1 cellular context compared by ENCODE assay signal in genomic region chr1:115492019-115492595, GRCh38.
TF ChIP-seq lines count a peak whose summit lies in the region.

No MANE protein-coding gene starts in this region.

TF ChIP-seq in GM23338, 12 proteins besides CTCF, POLR2A, EP300 and RAD21:
- no peak for TF ChIP-seq ZNF462 (CRISPR knock-in tag; IDR thresholded peaks at IDR 0.05)
- TF ChIP-seq EZH2 (IDR thresholded peaks at IDR 0.05; ENCODE audit: low read depth, unreplicated experiment): no peak
- no peak for TF ChIP-seq EZH2phosphoT487 (IDR thresholded peaks at IDR 0.05; ENCODE audit: unreplicated experiment)
- no peak for TF ChIP-seq REST (IDR thresholded peaks at IDR 0.05; ENCODE audit: unreplicated experiment)
- no peak for TF ChIP-seq ETS1 (IDR thresholded peaks at IDR 0.05)
- no peak for TF ChIP-seq ZNF331 (CRISPR knock-in tag; IDR thresholded peaks at IDR 0.05; ENCODE audit: low read depth)
- TF ChIP-seq JUNB (IDR thresholded peaks at IDR 0.05; ENCODE audit: unreplicated experiment): no peak
- TF ChIP-seq NANOG (IDR thresholded peaks at IDR 0.05; ENCODE audit: borderline replicate concordance): no peak
- TF ChIP-seq POLR2AphosphoS5 (IDR thresholded peaks at IDR 0.05; ENCODE audit: low read depth): no peak
- TF ChIP-seq STAT1 (IDR thresholded peaks at IDR 0.05; ENCODE audit: unreplicated experiment): no peak
- no peak for TF ChIP-seq CREB1 (CRISPR knock-in tag; IDR thresholded peaks at IDR 0.05; ENCODE audit: low read depth)
- TF ChIP-seq ZNF114 (CRISPR knock-in tag; IDR thresholded peaks at IDR 0.05): no peak
